Comparison of ENCODE assay signal across 8 cellular contexts in genomic region chr3:69012111-69012835, GRCh38. TPM values are rescaled to one million over a fixed set of nuclear protein-coding genes. Genes with fewer than 3 reads are reported as not detected.
DNase-seq lines count a peak whose midpoint lies in the region; ATAC-seq and TF ChIP-seq lines count a peak whose summit lies in the region.

No MANE protein-coding gene starts in this region.

- ATAC-seq in GM23338 (peak; percentile 11), left cardiac atrium (peak; percentile 14 to 17), sciatic nerve (peak; percentile 35)

- peaks cover 65% of the 10 kb centered on the region for H3K4me1 Mint-ChIP-seq in GM23338
- peaks cover 29% of the 10 kb centered on the region for H3K4me1 Mint-ChIP-seq in activated T-helper 1 cell treated with anti-CD3 and anti-CD28 coated beads, Interleukin-12 subunit alpha, Interleukin-12 subunit beta, Interleukin-2, Interleukin-4 antibody, amounts not matched to agents 30 ng/mL and 10 ng/mL and 1 ng/mL, durations not matched to agents 14 hours and 24 hours and 36 hours (ENCODE audit: low read depth)

- H3K36me3 ChIP-seq in GM23338 (ENCODE audit: insufficient read depth): no peaks in the 10 kb centered on the region

- no peaks in the 10 kb centered on the region for H3F3A ChIP-seq in GM23338 (replicated peaks; ENCODE audit: low read depth)

- peaks cover 15% of the 10 kb centered on the region for H3K27me3 Mint-ChIP-seq in GM23338 (ENCODE audit: insufficient read depth, low read depth, poor library complexity)
- H3K27me3 Mint-ChIP-seq in activated T-helper 1 cell treated with anti-CD3 and anti-CD28 coated beads, Interleukin-12 subunit alpha, Interleukin-12 subunit beta, Interleukin-2, Interleukin-4 antibody, amounts not matched to agents 30 ng/mL and 10 ng/mL and 1 ng/mL, durations not matched to agents 14 hours and 24 hours and 36 hours (ENCODE audit: insufficient read depth): no peaks in the 10 kb centered on the region

- intact Hi-C loops in activated T-helper 1 cell treated with anti-CD3 and anti-CD28 coated beads, Interleukin-12 subunit alpha, Interleukin-12 subunit beta, Interleukin-2, Interleukin-4 antibody, amounts not matched to agents 30 ng/mL and 10 ng/mL and 1 ng/mL, durations not matched to agents 14 hours and 24 hours and 36 hours (cut with micrococcal nuclease): loop anchor here (2.0 to 10.0 kb wide), 4 partner anchors 73 to 957 kb away; partner anchors contain the start of gene ARL6IP5
- intact Hi-C loops in left cardiac atrium (cut with DNase I): no loop called here
- intact Hi-C loops in sciatic nerve (cut with DNase I): no loop called here

- H3K9me2 ChIP-seq in GM23338 (ENCODE audit: insufficient read depth): no peaks in the 10 kb centered on the region

- peaks cover 50% of the 10 kb centered on the region for H3K4me1 ChIP-seq in GM23338 (ENCODE audit: insufficient read depth)

- peak overlapping the region; percentile 56 for H3K4me3 ChIP-seq in GM23338

- H2AFZ ChIP-seq in GM23338: no peak overlapping the region

- peak overlapping the region; percentile 77 for H3K27ac Mint-ChIP-seq in GM23338
- H3K27ac Mint-ChIP-seq in activated T-helper 1 cell treated with anti-CD3 and anti-CD28 coated beads, Interleukin-12 subunit alpha, Interleukin-12 subunit beta, Interleukin-2, Interleukin-4 antibody, amounts not matched to agents 30 ng/mL and 10 ng/mL and 1 ng/mL, durations not matched to agents 14 hours and 24 hours and 36 hours: peak overlapping the region; percentile 86

- H4K20me1 ChIP-seq in GM23338 (replicated peaks; ENCODE audit: insufficient read depth): no peaks in the 10 kb centered on the region

- DNase-seq in GM23338 (ENCODE audit: low spot score) (peak; percentile 67), left cardiac atrium (peak; percentile 56), sciatic nerve (ENCODE audit: low spot score) (peak; percentile 66), NCI-H1436 treated with DMSO at 0.1 percent for 48 hours (lab: John Stamatoyannopoulos, UW) (no peak), NCI-H1436 (lab: John Stamatoyannopoulos, UW) (no peak), NOMO-1 treated with DMSO at 0.1 percent for 48 hours (lab: John Stamatoyannopoulos, UW; ENCODE audit: unreplicated experiment) (no peak)
- DNase-seq in activated T-helper 1 cell treated with anti-CD3 and anti-CD28 coated beads, Interleukin-12 subunit alpha, Interleukin-12 subunit beta, Interleukin-2, Interleukin-4 antibody, amounts not matched to agents 30 ng/mL and 10 ng/mL and 1 ng/mL, durations not matched to agents 14 hours and 24 hours and 36 hours (ENCODE audit: low spot score): no peak
- DNase-seq in stimulated activated naive CD4-positive, alpha-beta T cell treated with Interleukin-2 at 50 U/mL for 16 hours (lab: John Stamatoyannopoulos, UW): no peak

- H3K4me3 Mint-ChIP-seq in GM23338: peak overlapping the region; percentile 80
- peak overlapping the region; percentile 88 for H3K4me3 Mint-ChIP-seq in activated T-helper 1 cell treated with anti-CD3 and anti-CD28 coated beads, Interleukin-12 subunit alpha, Interleukin-12 subunit beta, Interleukin-2, Interleukin-4 antibody, amounts not matched to agents 30 ng/mL and 10 ng/mL and 1 ng/mL, durations not matched to agents 14 hours and 24 hours and 36 hours

- no peaks in the 10 kb centered on the region for H3K79me2 ChIP-seq in GM23338 (replicated peaks; ENCODE audit: insufficient read depth)

- no peak for TF ChIP-seq CTCF in GM23338 (conservative IDR thresholded peaks at IDR 0.05; ENCODE audit: low read depth in 2 of 2)

- peaks cover 19% of the 10 kb centered on the region for H3K36me3 Mint-ChIP-seq in GM23338 (ENCODE audit: low read depth)
- peaks cover 9% of the 10 kb centered on the region for H3K36me3 Mint-ChIP-seq in activated T-helper 1 cell treated with anti-CD3 and anti-CD28 coated beads, Interleukin-12 subunit alpha, Interleukin-12 subunit beta, Interleukin-2, Interleukin-4 antibody, amounts not matched to agents 30 ng/mL and 10 ng/mL and 1 ng/mL, durations not matched to agents 14 hours and 24 hours and 36 hours (ENCODE audit: low read depth)

- H3K27me3 ChIP-seq in GM23338 (ENCODE audit: insufficient read depth): peaks cover 5% of the 10 kb centered on the region; the same call in 1 of the 2 replicates

- peak overlapping the region; percentile 69 for H3K4me2 ChIP-seq in GM23338

- no peak overlapping the region for H3K27ac ChIP-seq in GM23338 (ENCODE audit: low read depth)

- no peaks in the 10 kb centered on the region for H3K9me3 Mint-ChIP-seq in GM23338
- H3K9me3 Mint-ChIP-seq in activated T-helper 1 cell treated with anti-CD3 and anti-CD28 coated beads, Interleukin-12 subunit alpha, Interleukin-12 subunit beta, Interleukin-2, Interleukin-4 antibody, amounts not matched to agents 30 ng/mL and 10 ng/mL and 1 ng/mL, durations not matched to agents 14 hours and 24 hours and 36 hours: no peaks in the 10 kb centered on the region

TF ChIP-seq in GM23338, 12 proteins besides CTCF, POLR2A, EP300 and RAD21 (continues in another document):
- no peak for TF ChIP-seq ETS1 (IDR thresholded peaks at IDR 0.05)
- TF ChIP-seq POLR2AphosphoS5 (IDR thresholded peaks at IDR 0.05; ENCODE audit: low read depth): no peak
- TF ChIP-seq STAT1 (IDR thresholded peaks at IDR 0.05; ENCODE audit: unreplicated experiment): no peak
- no peak for TF ChIP-seq EZH2phosphoT487 (IDR thresholded peaks at IDR 0.05; ENCODE audit: unreplicated experiment)
- TF ChIP-seq ZNF331 (CRISPR knock-in tag; IDR thresholded peaks at IDR 0.05; ENCODE audit: low read depth): no peak
- TF ChIP-seq REST (IDR thresholded peaks at IDR 0.05; ENCODE audit: unreplicated experiment): no peak

RNA-seq across cellular contexts. Expression of gene EOGT, which starts 1.2 kb away (rescaled TPM):
- total RNA-seq in GM23338 (2014; rRNA removed; shearing (Covaris generic)): 26.8 and 27.2 TPM in 2 replicates
- 11.9 and 12.5 TPM in 2 replicates for polyA plus RNA-seq in GM23338 (2016; fragmentation: Nextera tagmentation; extraction: Ambion mirVana)
- total RNA-seq in activated T-helper 1 cell treated with anti-CD3 and anti-CD28 coated beads, Interleukin-12 subunit alpha, Interleukin-12 subunit beta, Interleukin-2, Interleukin-4 antibody, amounts not matched to agents 30 ng/mL and 10 ng/mL and 1 ng/mL, durations not matched to agents 14 hours and 24 hours and 36 hours: 9.6 and 12.5 TPM in 2 replicates
- total RNA-seq in left cardiac atrium: 10 to 100 TPM; 34.8 to 58.9 TPM
- 37.4 TPM for total RNA-seq in sciatic nerve

RNA-seq across cellular contexts. Expression of gene TMF1, which starts 39.9 kb away (rescaled TPM):
- total RNA-seq in GM23338 (2014; rRNA removed; shearing (Covaris generic)): 10.4 and 15.8 TPM in 2 replicates
- polyA plus RNA-seq in GM23338 (2016; fragmentation: Nextera tagmentation; extraction: Ambion mirVana): 21.3 TPM in 2 replicates
- total RNA-seq in activated T-helper 1 cell treated with anti-CD3 and anti-CD28 coated beads, Interleukin-12 subunit alpha, Interleukin-12 subunit beta, Interleukin-2, Interleukin-4 antibody, amounts not matched to agents 30 ng/mL and 10 ng/mL and 1 ng/mL, durations not matched to agents 14 hours and 24 hours and 36 hours: 43.0 and 43.1 TPM in 2 replicates
- total RNA-seq in left cardiac atrium: 10 to 100 TPM; 21.4 to 29.6 TPM
- 43.3 TPM for total RNA-seq in sciatic nerve

Comparison
In these comparisons a context has a peak if more than half of its experiments do, and no peak if none do; other contexts are left out.
1. DNase-seq: peak in GM23338 (single experiment), left cardiac atrium (single experiment) and sciatic nerve (single experiment); none in activated T-helper 1 cell treated with anti-CD3 and anti-CD28 coated beads, Interleukin-12 subunit alpha, Interleukin-12 subunit beta, Interleukin-2, Interleukin-4 antibody, amounts not matched to agents 30 ng/mL and 10 ng/mL and 1 ng/mL, durations not matched to agents 14 hours and 24 hours and 36 hours (single experiment), stimulated activated naive CD4-positive, alpha-beta T cell treated with Interleukin-2 at 50 U/mL for 16 hours (single experiment), NCI-H1436 treated with DMSO at 0.1 percent for 48 hours (single experiment), NCI-H1436 (single experiment) and NOMO-1 treated with DMSO at 0.1 percent for 48 hours (single experiment).
2. Peak in every context shown above with its lines, with median percentiles within 50 percentile points of each other: ATAC-seq.